ENCODE assay signal across 8 cellular contexts in the genomic region with DNA sequence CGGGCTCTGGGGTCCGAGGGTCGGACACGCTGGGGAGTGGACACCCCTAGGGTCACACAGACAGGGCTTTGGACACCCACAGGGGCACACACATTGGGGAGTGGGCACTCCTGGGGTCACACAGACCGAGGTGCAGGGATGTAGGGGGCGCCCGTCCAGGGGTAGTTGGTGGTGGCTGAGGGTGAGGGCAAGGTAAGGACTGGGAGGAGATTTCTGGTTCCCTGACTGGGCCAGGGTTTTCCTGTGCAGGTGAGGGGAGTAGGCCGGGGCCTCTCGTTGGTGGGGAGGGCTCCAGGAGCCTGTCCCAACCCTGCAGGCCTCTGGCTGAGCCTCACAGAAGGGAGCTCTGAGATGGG. TPM values are rescaled to one million over a fixed set of nuclear protein-coding genes. Genes with fewer than 3 reads are reported as not detected.
DNase-seq lines count a peak whose midpoint lies in the region; ATAC-seq and TF ChIP-seq lines count a peak whose summit lies in the region.

No MANE protein-coding gene starts in this region.

- H3K4me3 ChIP-seq in NT2/D1 (ENCODE audit: insufficient read length, low read depth) (peak overlapping the region; percentile 97), esophagus (ENCODE audit: low read depth in 1 of 2, low read length in 2 of 2) (peak overlapping the region; percentile 30 to 60), prostate gland (peak overlapping the region; percentile 36 to 42)

- TF ChIP-seq POLR2A in prostate gland (IDR thresholded peaks at IDR 0.05): no peak

- DNase-seq in DMS53 (lab: John Stamatoyannopoulos, UW) (peak; percentile 53), DMS53 treated with DMSO at 0.1 percent for 48 hours (lab: John Stamatoyannopoulos, UW; ENCODE audit: unreplicated experiment) (no peak), NT2/D1 (ENCODE audit: low read depth, low spot score) (no peak), prostate gland (ENCODE audit: low spot score) (no peak), NCI-H2107 treated with DMSO at 0.1 percent for 48 hours (lab: John Stamatoyannopoulos, UW; ENCODE audit: unreplicated experiment) (no peak), NCI-H526 (lab: John Stamatoyannopoulos, UW) (no peak)

- H3K9me3 ChIP-seq in NT2/D1 (ENCODE audit: insufficient read depth, low read length): no peaks in the 10 kb centered on the region
- H3K9me3 ChIP-seq in esophagus (ENCODE audit: control insufficient read depth in 2 of 2, insufficient read depth in 1 of 2, low read depth in 1 of 2, low read length in 1 of 2): peaks cover 0 to 6% of the 10 kb centered on the region in 2 donors
- H3K9me3 ChIP-seq in prostate gland: no peaks in the 10 kb centered on the region

- no peak for ATAC-seq in HG03439 (IDR thresholded peaks at IDR 0.05; ENCODE audit: unreplicated experiment)

- no peaks in the 10 kb centered on the region for H3K27me3 ChIP-seq in NT2/D1 (ENCODE audit: insufficient read depth, insufficient read length)
- H3K27me3 ChIP-seq in esophagus (ENCODE audit: control insufficient read depth in 1 of 2, insufficient read depth in 2 of 2, low read length in 2 of 2): no peaks in the 10 kb centered on the region
- no peaks in the 10 kb centered on the region for H3K27me3 ChIP-seq in prostate gland (replicated peaks; ENCODE audit: insufficient read depth)

- H3K36me3 ChIP-seq in NT2/D1 (ENCODE audit: insufficient read depth, insufficient read length, low read length) (peaks cover 12% of the 10 kb centered on the region), esophagus (ENCODE audit: control insufficient read depth in 2 of 2, insufficient read depth in 2 of 2, low read length in 1 of 2) (no peaks in the 10 kb centered on the region), prostate gland (no peaks in the 10 kb centered on the region)

- TF ChIP-seq CTCF in prostate gland (IDR thresholded peaks at IDR 0.05): no peak

- H3K27ac ChIP-seq in esophagus (ENCODE audit: low read depth in 2 of 2, low read length in 1 of 2) (peak overlapping the region; percentile 70 to 80), prostate gland (peak overlapping the region in 1 of 2 donors; percentile 19)

- peak overlapping the region; percentile 87 for H3K9ac ChIP-seq in NT2/D1 (ENCODE audit: insufficient read length, low read depth)

- intact Hi-C loops in prostate gland (cut with DNase I): no loop called here

- H3K4me1 ChIP-seq in NT2/D1 (ENCODE audit: insufficient read depth, insufficient read length) (no peaks in the 10 kb centered on the region), esophagus (ENCODE audit: control insufficient read depth in 2 of 2, insufficient read depth in 2 of 2, low read length in 1 of 2) (no peaks in the 10 kb centered on the region), prostate gland (replicated peaks) (no peaks in the 10 kb centered on the region)

- WGBS in esophagus, 2 donors: 6 to 47% methylated on average over 9 of the region's 9 CpGs
- 33% methylated on average over 3 of the region's 9 CpGs for WGBS in prostate gland

RNA-seq across cellular contexts. Expression of a gene that starts 21.9 kb away (rescaled TPM):
- polyA plus RNA-seq in esophagus: 10 to 100 TPM; 45.1 to 55.6 TPM
- total RNA-seq in prostate gland: 10 to 100 TPM; 67.8 to 93.6 TPM

RNA-seq across cellular contexts. Expression of a gene that starts 21.9 kb away (rescaled TPM):
- polyA plus RNA-seq in esophagus: 10 to 100 TPM in 1 of 2 donors, 1 to 10 TPM in 1; 7.3 to 18.1 TPM
- 10 to 100 TPM; 21.2 to 28.7 TPM for total RNA-seq in prostate gland

RNA-seq across cellular contexts. Expression of a gene that starts 27.8 kb away (rescaled TPM):
- 1 to 10 TPM; 7.2 to 7.8 TPM for polyA plus RNA-seq in esophagus
- 10 to 100 TPM; 13.9 to 42.9 TPM for total RNA-seq in prostate gland

RNA-seq across cellular contexts. Expression of a gene that starts 42.8 kb away (rescaled TPM):
- 10 to 100 TPM; 23.1 to 27.9 TPM for polyA plus RNA-seq in esophagus
- 10 to 100 TPM; 12.3 to 15.0 TPM for total RNA-seq in prostate gland

RNA-seq across cellular contexts. Expression of a gene that starts 58.5 kb away (rescaled TPM):
- 10 to 100 TPM; 20.5 to 20.9 TPM for polyA plus RNA-seq in esophagus
- total RNA-seq in prostate gland: 10 to 100 TPM; 44.6 to 88.4 TPM

Comparison
In these comparisons a context has a peak if more than half of its experiments do, and no peak if none do; other contexts are left out.
1. H3K4me3 ChIP-seq: peak in every context shown above with its lines; median percentile 97 in NT2/D1; 45 in esophagus; 39 in prostate gland.